Comparison of ENCODE assay signal across 9 cellular contexts in genomic region chr6:80143312-80143960, GRCh38. TPM values are rescaled to one million over a fixed set of nuclear protein-coding genes. Genes with fewer than 3 reads are reported as not detected.
DNase-seq lines count a peak whose midpoint lies in the region; ATAC-seq and TF ChIP-seq lines count a peak whose summit lies in the region.
"Had no signal": no experiment of that assay in that cellular context is flagged by ENCODE, and none has a peak within 500 bp of the region (broad histone marks: within the 10 kb centered on the region; RNA-seq: fewer than 3 reads in every experiment).

No MANE protein-coding gene starts in this region.

- H3K36me3 ChIP-seq in PC-3 (ENCODE audit: low read depth, low read length) (no peaks in the 10 kb centered on the region), ovary (no peaks in the 10 kb centered on the region)

- no peaks in the 10 kb centered on the region for H3K27me3 ChIP-seq in PC-3 (ENCODE audit: low read length)
- H3K27me3 ChIP-seq in ovary, result no peaks in the 10 kb centered on the region

- no peak for TF ChIP-seq EP300 in ovary (IDR thresholded peaks at IDR 0.05)

- H3K9me3 Mint-ChIP-seq in activated CD8-positive, alpha-beta memory T cell treated with anti-CD3 and anti-CD28 coated beads, Interleukin-2, amount 10 ng/mL, durations not matched to agents 7 days and 5 days (ENCODE audit: low read depth), result no peaks in the 10 kb centered on the region
- H3K9me3 Mint-ChIP-seq: natural killer cell had no signal

- peaks cover 4% of the 10 kb centered on the region for H3K4me1 Mint-ChIP-seq in activated CD8-positive, alpha-beta memory T cell treated with anti-CD3 and anti-CD28 coated beads, Interleukin-2, amount 10 ng/mL, durations not matched to agents 7 days and 5 days

- peak overlapping the region; percentile 10; the same call in 1 of the 2 replicates for H3K27ac ChIP-seq in PC-3 (ENCODE audit: low read length)
- H3K27ac ChIP-seq in ovary, result no peak overlapping the region

- H3K4me1 ChIP-seq in PC-3 (ENCODE audit: insufficient read depth, low read length) (peaks cover 18% of the 10 kb centered on the region), ovary (ENCODE audit: insufficient read depth) (peaks cover 2% of the 10 kb centered on the region)

- no peaks in the 10 kb centered on the region for H3K27me3 Mint-ChIP-seq in activated CD8-positive, alpha-beta memory T cell treated with anti-CD3 and anti-CD28 coated beads, Interleukin-2, amount 10 ng/mL, durations not matched to agents 7 days and 5 days

- H3K9me3 ChIP-seq in PC-3 (ENCODE audit: low read length) (no peaks in the 10 kb centered on the region), ovary (no peaks in the 10 kb centered on the region)

- H2AFZ ChIP-seq in PC-3 (ENCODE audit: low read length), result 0 out of 2 replicates have a peak overlapping the region, but pooled peaks have one; percentile 27

- no peaks in the 10 kb centered on the region for H3K9me2 ChIP-seq in PC-3 (replicated peaks; ENCODE audit: low read length)

- intact Hi-C loops in PC-3 (cut with micrococcal nuclease), result no loop called here
- intact Hi-C loops in ovary (cut with DNase I), result no loop called here

- H3K36me3 Mint-ChIP-seq in activated CD8-positive, alpha-beta memory T cell treated with anti-CD3 and anti-CD28 coated beads, Interleukin-2, amount 10 ng/mL, durations not matched to agents 7 days and 5 days, result peaks cover 11% of the 10 kb centered on the region
- H3K36me3 Mint-ChIP-seq: natural killer cell had no signal

- no peaks in the 10 kb centered on the region for H4K20me1 ChIP-seq in PC-3 (ENCODE audit: low read length)

- CTCF ChIA-PET in PC-3 (lab: Charles Lee), result interaction anchor here (0.7 kb wide), 1 partner anchor 197 kb away, joined by 4 read pairs; no protein-coding TSS in a partner anchor
- CTCF ChIA-PET in activated CD8-positive, alpha-beta memory T cell treated with anti-CD3 and anti-CD28 coated beads, Interleukin-2, amount 10 ng/mL, durations not matched to agents 7 days and 5 days (lab: Charles Lee), result no interaction called here

- H3K27ac Mint-ChIP-seq in activated CD8-positive, alpha-beta memory T cell treated with anti-CD3 and anti-CD28 coated beads, Interleukin-2, amount 10 ng/mL, durations not matched to agents 7 days and 5 days, result no peak overlapping the region
- H3K27ac Mint-ChIP-seq: natural killer cell had no signal

- in situ Hi-C loops in Caki2 (cut with HindIII; ENCODE audit: low pct_unique_long_range_greater_than_20kb, low sequenced_read_pairs), result no loop called here

- no peaks in the 10 kb centered on the region for H3F3A ChIP-seq in PC-3 (ENCODE audit: low read length, unreplicated experiment)

- no peaks in the 10 kb centered on the region for H3K79me2 ChIP-seq in PC-3 (ENCODE audit: low read length)

- H3K4me3 Mint-ChIP-seq in activated CD8-positive, alpha-beta memory T cell treated with anti-CD3 and anti-CD28 coated beads, Interleukin-2, amount 10 ng/mL, durations not matched to agents 7 days and 5 days, result no peak overlapping the region
- H3K4me3 Mint-ChIP-seq: natural killer cell had no signal

- peak; percentile 64 for ATAC-seq in PC-3
- peak; percentile 77 for ATAC-seq in esophagus mucosa
- no peak for ATAC-seq in HG02759 (IDR thresholded peaks at IDR 0.05; ENCODE audit: unreplicated experiment)
- no peak for ATAC-seq in activated CD8-positive, alpha-beta memory T cell treated with anti-CD3 and anti-CD28 coated beads, Interleukin-2, amount 10 ng/mL, durations not matched to agents 7 days and 5 days
- ATAC-seq: natural killer cell had no signal

- no peak overlapping the region for H3K4me3 ChIP-seq in PC-3 (ENCODE audit: low read length)
- no peak overlapping the region for H3K4me3 ChIP-seq in ovary

- BruUV-seq in PC-3 (replicated peaks; lab: Mats Ljungman, UMichigan), result no TSS peak

- WGBS in ovary, 3 donors, result 8 to 15% (median 10%) methylated on average over 3 of the region's 3 CpGs

- no peak overlapping the region for H3K9ac ChIP-seq in PC-3 (ENCODE audit: low read length)

- POLR2A ChIA-PET in PC-3 (lab: Charles Lee; ENCODE audit: unreplicated experiment), result no interaction called here

- peak overlapping the region; percentile 23 for H3K4me2 ChIP-seq in PC-3 (ENCODE audit: low read length)

- DNase-seq in Caki2 (ENCODE audit: low read depth) (peak; percentile 89), PC-3 (peak; percentile 91), ovary (peak; percentile 61 to 87 (median 71)), GF-D8 (lab: John Stamatoyannopoulos, UW) (no peak)
- DNase-seq in stimulated activated CD8-positive, alpha-beta memory T cell treated with anti-CD3 and anti-CD28 coated beads, Interleukin-4, amount 100 ng/mL, for 48 hours, result no peak
- no peak for DNase-seq in activated CD8-positive, alpha-beta memory T cell treated with anti-CD3 and anti-CD28 coated beads, Interleukin-2, amount 10 ng/mL, durations not matched to agents 7 days and 5 days
- DNase-seq: natural killer cell had no signal

- no peak for TF ChIP-seq POLR2A in ovary (IDR thresholded peaks at IDR 0.05)

- TF ChIP-seq CTCF in PC-3 (conservative IDR thresholded peaks at IDR 0.05; ENCODE audit: low read depth, low read length) (no peak), ovary (IDR thresholded peaks at IDR 0.05) (no peak)

RNA-seq across cellular contexts. Expression of gene BCKDHB, which starts 37.0 kb away (rescaled TPM):
- total RNA-seq in Caki2 (2014; rRNA removed; shearing (Covaris generic); ENCODE audit: low replicate concordance), result 5.3 and 13.9 TPM in 2 replicates
- total RNA-seq in PC-3 (2014; rRNA removed), result 9.9 and 12.7 TPM in 2 replicates
- total RNA-seq in esophagus mucosa, result 12.9 TPM
- total RNA-seq in ovary, result 10 to 100 TPM; 12.0 to 33.4 (median 24.7) TPM
- polyA plus RNA-seq in ovary, result 10 to 100 TPM; 17.4 to 18.7 TPM
- total RNA-seq in activated CD8-positive, alpha-beta memory T cell treated with anti-CD3 and anti-CD28 coated beads, Interleukin-2, amount 10 ng/mL, durations not matched to agents 7 days and 5 days, result 10 to 100 TPM; 13.9 to 16.8 TPM

Comparison
In these comparisons a context has a peak if more than half of its experiments do, and no peak if none do; other contexts are left out.
1. DNase-seq: peak in Caki2 (single experiment), PC-3 (single experiment) and ovary (5 of 5); none in stimulated activated CD8-positive, alpha-beta memory T cell treated with anti-CD3 and anti-CD28 coated beads, Interleukin-4, amount 100 ng/mL, for 48 hours (single experiment), GF-D8 (single experiment) and activated CD8-positive, alpha-beta memory T cell treated with anti-CD3 and anti-CD28 coated beads, Interleukin-2, amount 10 ng/mL, durations not matched to agents 7 days and 5 days (single experiment).
2. ATAC-seq: peak in PC-3 (single experiment) and esophagus mucosa (single experiment); none in HG02759 (single experiment) and activated CD8-positive, alpha-beta memory T cell treated with anti-CD3 and anti-CD28 coated beads, Interleukin-2, amount 10 ng/mL, durations not matched to agents 7 days and 5 days (single experiment).